In genomic region chr1:59765036-59765730, GRCh38 we compare ENCODE assay signal across 13 cellular contexts. TPM values are rescaled to one million over a fixed set of nuclear protein-coding genes. Genes with fewer than 3 reads are reported as not detected.
DNase-seq lines count a peak whose midpoint lies in the region; ATAC-seq, FAIRE-seq and TF ChIP-seq lines count a peak whose summit lies in the region.
"Had no signal": no experiment of that assay in that cellular context is flagged by ENCODE, and none has a peak within 500 bp of the region (broad histone marks: within the 10 kb centered on the region; RNA-seq: fewer than 3 reads in every experiment).

No MANE protein-coding gene starts in this region.

- no peak overlapping the region for H3K27ac ChIP-seq in left lung
- H3K27ac ChIP-seq: body of pancreas, esophagus muscularis mucosa had no signal

- DNase-seq in DMS153 (lab: John Stamatoyannopoulos, UW) (peak; percentile 96), NCI-H1694 (lab: John Stamatoyannopoulos, UW) (peak; percentile 57), NCI-H748 (lab: John Stamatoyannopoulos, UW; ENCODE audit: unreplicated experiment) (peak; percentile 96), bronchial epithelial cell (ENCODE audit: low read depth) (peak; percentile 93), left lung (no peak), activated T-cell treated with anti-CD3 and anti-CD28 coated beads for 4 hours (no peak)
- DNase-seq: activated CD4-positive, alpha-beta T cell treated with anti-CD3 and anti-CD28 coated beads for 36 hours; activated naive CD4-positive, alpha-beta T cell treated with anti-CD3 and anti-CD28 coated beads, Interleukin-2, amount 50 U/mL, for 16 hours; body of pancreas; NK-92 treated with Interleukin-12 subunit alpha and Interleukin-12 subunit beta, amount 100 ng/mL, for 24 hours had no signal

- no peaks in the 10 kb centered on the region for H3K4me1 ChIP-seq in left lung
- H3K4me1 ChIP-seq: esophagus muscularis mucosa had no signal

- ATAC-seq in left lung: no peak
- ATAC-seq in GM21723 (IDR thresholded peaks at IDR 0.05; ENCODE audit: unreplicated experiment): no peak
- ATAC-seq: activated CD4-positive, alpha-beta T cell treated with anti-CD3 and anti-CD28 coated beads for 36 hours; body of pancreas; sciatic nerve had no signal

- H3K27me3 ChIP-seq in bronchial epithelial cell (ENCODE audit: control insufficient read depth, insufficient read depth, low read length) (no peaks in the 10 kb centered on the region), left lung (no peaks in the 10 kb centered on the region)
- H3K27me3 ChIP-seq: body of pancreas, esophagus muscularis mucosa had no signal

- intact Hi-C loops in left lung (cut with DNase I): no loop called here

- H3K36me3 ChIP-seq in bronchial epithelial cell (ENCODE audit: control insufficient read depth, insufficient read depth, low read length) (no peaks in the 10 kb centered on the region), left lung (no peaks in the 10 kb centered on the region)
- H3K36me3 ChIP-seq: esophagus muscularis mucosa had no signal

- peak; percentile 73 for FAIRE-seq in bronchial epithelial cell (lab: Jason Lieb, UNC)

- TF ChIP-seq CTCF in bronchial epithelial cell (IDR thresholded peaks at IDR 0.05; ENCODE audit: insufficient read depth, low read length, severe bottlenecking): no peak
- no peak for TF ChIP-seq CTCF in left lung (IDR thresholded peaks at IDR 0.05)

- no peaks in the 10 kb centered on the region for H3K9me3 ChIP-seq in left lung
- H3K9me3 ChIP-seq: body of pancreas, esophagus muscularis mucosa had no signal

- H3K4me3 ChIP-seq in bronchial epithelial cell (ENCODE audit: low read depth, low read length) (no peak overlapping the region), left lung (no peak overlapping the region)
- H3K4me3 ChIP-seq: body of pancreas, esophagus muscularis mucosa had no signal

RNA-seq across cellular contexts. Expression of gene HOOK1, which starts 49.6 kb away (rescaled TPM):
- total RNA-seq in bronchial epithelial cell (10.3 and 14.6 TPM in 2 replicates), left lung (10 to 100 TPM; 12.4 to 17.9 TPM)

Comparison
In these comparisons a context has a peak if more than half of its experiments do, and no peak if none do; other contexts are left out.
1. DNase-seq: peak in DMS153 (single experiment), NCI-H1694 (single experiment), NCI-H748 (single experiment) and bronchial epithelial cell (single experiment); none in left lung (0 of 2) and activated T-cell treated with anti-CD3 and anti-CD28 coated beads for 4 hours (single experiment).